21 cellular contexts compared by ENCODE assay signal in the genomic region with DNA sequence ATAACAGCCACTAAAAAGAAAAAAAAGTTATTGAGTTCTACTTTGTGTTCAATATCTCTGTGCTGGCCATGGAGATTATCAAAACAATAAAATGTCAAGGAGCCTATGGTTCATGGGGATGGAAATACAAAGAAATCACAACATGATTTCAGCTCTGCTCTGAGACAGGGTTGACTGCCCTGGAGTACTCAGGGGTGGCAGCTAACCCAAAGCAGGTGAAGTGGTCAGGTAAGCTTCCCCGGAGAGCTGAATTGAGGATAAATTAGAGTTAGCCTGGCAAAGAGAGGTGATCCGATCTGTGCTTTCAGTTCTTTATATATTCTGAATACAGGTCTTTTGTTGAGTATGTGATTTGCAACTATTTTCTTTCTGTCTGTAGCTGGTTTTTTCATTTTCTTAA.
"Had no signal": no experiment of that assay in that cellular context is flagged by ENCODE, and none has a peak within 500 bp of the region (broad histone marks: within the 10 kb centered on the region; RNA-seq: fewer than 3 reads in every experiment).

No MANE protein-coding gene starts in this region.

- H3K27ac Mint-ChIP-seq: T-cell had no signal

- H3K9me3 Mint-ChIP-seq: T-cell had no signal

- H3K4me3 Mint-ChIP-seq: T-cell had no signal

- ATAC-seq: HepG2, Panc1, PC-3, T-cell had no signal

- DNase-seq: IMR-90, Karpas-422, KG1, MM.1S, NCI-H1092 treated with DMSO at 0.1 percent for 48 hours, NCI-H1436, NCI-H187, NCI-H2029, NCI-H2081 treated with DMSO at 0.1 percent for 48 hours, NCI-H2227 treated with DMSO at 0.1 percent for 48 hours, NCI-H524, NCI-H526 treated with DMSO at 0.1 percent for 48 hours, NCI-H748 treated with DMSO at 0.1 percent for 48 hours, PC-3, SHP77, SK-N-SH, SW 1271, T-cell had no signal

- H3K27ac ChIP-seq: RWPE1 had no signal

- H3K9me3 ChIP-seq: SK-N-SH had no signal
